In genomic region chr4:23991444-23991843, GRCh38 we compare ENCODE assay signal across 21 cellular contexts.
A peak's percentile ranks its signal among the peaks of the same experiment; 100 is the strongest.
DNase-seq lines count a peak whose midpoint lies in the region; ATAC-seq and TF ChIP-seq lines count a peak whose summit lies in the region.
"Had no signal": no experiment of that assay in that cellular context is flagged by ENCODE, and none has a peak within 500 bp of the region (broad histone marks: within the 10 kb centered on the region; RNA-seq: fewer than 3 reads in every experiment).

No MANE protein-coding gene starts in this region.

- H3F3A ChIP-seq in MM.1S (ENCODE audit: insufficient read depth, low read length), result no peaks in the 10 kb centered on the region
- no peaks in the 10 kb centered on the region for H3F3A ChIP-seq in PC-3 (ENCODE audit: low read length, unreplicated experiment)

- H3K4me2 ChIP-seq in MM.1S (ENCODE audit: low read depth, low read length), result no peak overlapping the region
- H3K4me2 ChIP-seq in PC-3 (ENCODE audit: low read length), result no peak overlapping the region

- no peak for TF ChIP-seq CTCF in GM12865 (IDR thresholded peaks at IDR 0.05; ENCODE audit: insufficient read depth, low read depth, low read length, missing control alignments)
- no peak for TF ChIP-seq CTCF in MM.1S (IDR thresholded peaks at IDR 0.05; ENCODE audit: low read length)
- TF ChIP-seq CTCF in PC-3 (conservative IDR thresholded peaks at IDR 0.05; ENCODE audit: low read depth, low read length), result no peak
- no peak for TF ChIP-seq CTCF in GM10248 (IDR thresholded peaks at IDR 0.05; ENCODE audit: control extremely low read depth, extremely low read depth, low read depth, missing control alignments)

- H3K9me2 ChIP-seq in MM.1S (replicated peaks; ENCODE audit: insufficient read depth, low read length) (no peaks in the 10 kb centered on the region), PC-3 (replicated peaks; ENCODE audit: low read length) (no peaks in the 10 kb centered on the region)

- BruUV-seq in PC-3 (replicated peaks; lab: Mats Ljungman, UMichigan), result no TSS peak

- ATAC-seq in GM19035 (IDR thresholded peaks at IDR 0.05; ENCODE audit: unreplicated experiment) (peak; percentile 47), HG02798 (IDR thresholded peaks at IDR 0.05; ENCODE audit: poor library complexity, unreplicated experiment) (peak; percentile 48), PC-3 (no peak)
- ATAC-seq: HCT116 had no signal

- no peak overlapping the region for H3K9ac ChIP-seq in MM.1S (ENCODE audit: low read length)
- no peak overlapping the region for H3K9ac ChIP-seq in PC-3 (ENCODE audit: low read length)
- H3K9ac ChIP-seq: GM23248 had no signal

- H3K4me1 ChIP-seq in MM.1S (ENCODE audit: low read length), result peaks cover 25% of the 10 kb centered on the region
- H3K4me1 ChIP-seq in PC-3 (ENCODE audit: insufficient read depth, low read length), result no peaks in the 10 kb centered on the region
- H3K4me1 ChIP-seq: BE2C, Caco-2 had no signal

- H4K20me1 ChIP-seq in MM.1S (ENCODE audit: insufficient read depth, low read length), result no peaks in the 10 kb centered on the region
- H4K20me1 ChIP-seq in PC-3 (ENCODE audit: low read length), result no peaks in the 10 kb centered on the region

- no peak overlapping the region for H3K4me3 ChIP-seq in GM12865 (ENCODE audit: low read depth, low read length)
- H3K4me3 ChIP-seq in MM.1S (ENCODE audit: low read length), result no peak overlapping the region
- no peak overlapping the region for H3K4me3 ChIP-seq in PC-3 (ENCODE audit: low read length)
- H3K4me3 ChIP-seq: GM23248, SK-N-MC had no signal

- DNase-seq in GM12865 (ENCODE audit: low read depth), result peak; percentile 12
- no peak for DNase-seq in MM.1S
- DNase-seq in PC-3, result no peak
- DNase-seq in nucleus accumbens (lab: John Stamatoyannopoulos, UW), result no peak
- no peak for DNase-seq in COLO668 (lab: John Stamatoyannopoulos, UW; ENCODE audit: unreplicated experiment)
- no peak for DNase-seq in GM10248 (ENCODE audit: extremely low spot score)
- DNase-seq: BE2C; Caco-2; CD4-positive, CD25-positive, alpha-beta regulatory T cell; GF-D8; GM23248; NCI-H1105; NCI-H1694; NCI-H2081 treated with DMSO at 0.1 percent for 48 hours; NCI-H524; NCI-H82; SHP77 had no signal

- H2AFZ ChIP-seq in MM.1S (ENCODE audit: low read length), result no peak overlapping the region; the same call in 1 of the 2 replicates
- H2AFZ ChIP-seq in PC-3 (ENCODE audit: low read length), result no peak overlapping the region
- H2AFZ ChIP-seq: GM23248 had no signal

- POLR2A ChIA-PET in PC-3 (lab: Charles Lee; ENCODE audit: unreplicated experiment) (no interaction called here), GM10248 (lab: Yijun Ruan, JAX) (no interaction called here)

- CTCF ChIA-PET in PC-3 (lab: Charles Lee) (no interaction called here), GM10248 (lab: Yijun Ruan, JAX) (interaction anchor here (0.9 to 1.3 kb wide), 4 partner anchors 9 to 32 kb away, joined by 3 read pairs; no protein-coding TSS in a partner anchor)

- intact Hi-C loops in PC-3 (cut with micrococcal nuclease), result no loop called here

- no peaks in the 10 kb centered on the region for H3K79me2 ChIP-seq in MM.1S (ENCODE audit: low read length)
- no peaks in the 10 kb centered on the region for H3K79me2 ChIP-seq in PC-3 (ENCODE audit: low read length)

- H3K27me3 ChIP-seq in MM.1S (replicated peaks; ENCODE audit: insufficient read depth, low read length) (no peaks in the 10 kb centered on the region), PC-3 (ENCODE audit: low read length) (no peaks in the 10 kb centered on the region)

- H3K9me3 ChIP-seq in MM.1S (replicated peaks; ENCODE audit: insufficient read depth, low read length), result no peaks in the 10 kb centered on the region
- no peaks in the 10 kb centered on the region for H3K9me3 ChIP-seq in PC-3 (ENCODE audit: low read length)
- H3K9me3 ChIP-seq: BE2C, Caco-2 had no signal

- H3K36me3 ChIP-seq in MM.1S (replicated peaks; ENCODE audit: insufficient read depth, low read length) (no peaks in the 10 kb centered on the region), PC-3 (ENCODE audit: low read depth, low read length) (no peaks in the 10 kb centered on the region)
- H3K36me3 ChIP-seq: BE2C had no signal

- H3K27ac ChIP-seq in MM.1S (ENCODE audit: low read length), result peak overlapping the region; percentile 5; the same call in 1 of the 2 replicates
- no peak overlapping the region for H3K27ac ChIP-seq in PC-3 (ENCODE audit: low read length)
- H3K27ac ChIP-seq: GM23248, SK-N-MC had no signal
